8 cellular contexts compared by ENCODE assay signal in genomic region chr22:41781508-41781906, GRCh38. TPM values are rescaled to one million over a fixed set of nuclear protein-coding genes. Genes with fewer than 3 reads are reported as not detected.
DNase-seq lines count a peak whose midpoint lies in the region; ATAC-seq, FAIRE-seq and TF ChIP-seq lines count a peak whose summit lies in the region.

No MANE protein-coding gene starts in this region.

- ATAC-seq in GM19395 (IDR thresholded peaks at IDR 0.05; ENCODE audit: unreplicated experiment) (peak; percentile 26), HG03095 (IDR thresholded peaks at IDR 0.05; ENCODE audit: unreplicated experiment) (peak; percentile 9)

- H3K27ac ChIP-seq in small intestine (ENCODE audit: low read depth in 1 of 2, low read length in 1 of 2) (peak overlapping the region; percentile 28 to 82), left ventricle myocardium inferior (replicated peaks) (no peak overlapping the region)

- DNase-seq in small intestine (no peak), SKM-1 (lab: John Stamatoyannopoulos, UW; ENCODE audit: unreplicated experiment) (no peak), foreskin melanocyte (no peak), left ventricle myocardium inferior (no peak)
- DNase-seq in stimulated activated CD4-positive, alpha-beta T cell treated with anti-CD3 and anti-CD28 coated beads, Interleukin-15, amount 100 ng/mL, for 24 hours = no peak

- peaks cover 62% of the 10 kb centered on the region for H3K4me1 Mint-ChIP-seq in activated naive CD4-positive, alpha-beta T cell treated with anti-CD3 and anti-CD28 coated beads, Interleukin-2, amount 50 U/mL, for 24 hours

- intact Hi-C loops in left ventricle myocardium inferior (cut with micrococcal nuclease) = no loop called here

- no peaks in the 10 kb centered on the region for H3K4me1 ChIP-seq in small intestine (ENCODE audit: control insufficient read depth in 2 of 2, insufficient read depth in 1 of 2, low read depth in 1 of 2, low read length in 1 of 2)
- H3K4me1 ChIP-seq in left ventricle myocardium inferior = no peaks in the 10 kb centered on the region

- no peaks in the 10 kb centered on the region for H3K27me3 ChIP-seq in small intestine (ENCODE audit: control insufficient read depth in 2 of 2, insufficient read depth in 2 of 2, low read length in 2 of 2)
- H3K27me3 ChIP-seq in left ventricle myocardium inferior (ENCODE audit: low read depth) = no peaks in the 10 kb centered on the region

- 47 to 73% (median 60%) methylated on average over 1 of the region's 1 CpG for WGBS in small intestine, 3 donors

- no peaks in the 10 kb centered on the region for H3K27me3 Mint-ChIP-seq in activated naive CD4-positive, alpha-beta T cell treated with anti-CD3 and anti-CD28 coated beads, Interleukin-2, amount 50 U/mL, for 24 hours

- no peaks in the 10 kb centered on the region for H3K9me3 ChIP-seq in small intestine (ENCODE audit: control insufficient read depth, low read depth)
- no peaks in the 10 kb centered on the region for H3K9me3 ChIP-seq in left ventricle myocardium inferior (replicated peaks)

- H3K36me3 ChIP-seq in small intestine (ENCODE audit: control insufficient read depth in 2 of 2, insufficient read depth in 2 of 2, low read length in 2 of 2) = no peaks in the 10 kb centered on the region
- no peaks in the 10 kb centered on the region for H3K36me3 ChIP-seq in left ventricle myocardium inferior

- no peak for FAIRE-seq in small intestine (lab: Jason Lieb, UNC)

- no peak for TF ChIP-seq CTCF in left ventricle myocardium inferior (IDR thresholded peaks at IDR 0.05; ENCODE audit: borderline replicate concordance)

- peak overlapping the region; percentile 96 for H3K27ac Mint-ChIP-seq in activated naive CD4-positive, alpha-beta T cell treated with anti-CD3 and anti-CD28 coated beads, Interleukin-2, amount 50 U/mL, for 24 hours

- H3K4me3 ChIP-seq in small intestine (ENCODE audit: low read depth in 1 of 2, low read length in 2 of 2) (peak overlapping the region in 1 of 2 donors; percentile 40), left ventricle myocardium inferior (no peak overlapping the region)

- H3K9me3 Mint-ChIP-seq in activated naive CD4-positive, alpha-beta T cell treated with anti-CD3 and anti-CD28 coated beads, Interleukin-2, amount 50 U/mL, for 24 hours = no peaks in the 10 kb centered on the region

- peaks cover 3% of the 10 kb centered on the region for H3K36me3 Mint-ChIP-seq in activated naive CD4-positive, alpha-beta T cell treated with anti-CD3 and anti-CD28 coated beads, Interleukin-2, amount 50 U/mL, for 24 hours

- peak overlapping the region; percentile 90 for H3K4me3 Mint-ChIP-seq in activated naive CD4-positive, alpha-beta T cell treated with anti-CD3 and anti-CD28 coated beads, Interleukin-2, amount 50 U/mL, for 24 hours

RNA-seq across cellular contexts. Expression of gene CCDC134, which starts 19.0 kb away (rescaled TPM):
- 1 to 10 TPM; 2.2 to 4.9 (median 2.4) TPM for polyA plus RNA-seq in small intestine
- total RNA-seq in left ventricle myocardium inferior = 3.9 TPM

RNA-seq across cellular contexts. Expression of gene SREBF2, which starts 51.4 kb away (rescaled TPM):
- polyA plus RNA-seq in small intestine = 10 to 100 TPM; 14.1 to 81.2 (median 15.0) TPM
- 74.5 TPM for total RNA-seq in left ventricle myocardium inferior
